22 cellular contexts compared by ENCODE assay signal in genomic region chr14:56197150-56197549, GRCh38.
"Had no signal": no experiment of that assay in that cellular context is flagged by ENCODE, and none has a peak within 500 bp of the region (broad histone marks: within the 10 kb centered on the region; RNA-seq: fewer than 3 reads in every experiment).

No MANE protein-coding gene starts in this region.

- FAIRE-seq: endothelial cell of umbilical vein had no signal

- H3K9me3 Mint-ChIP-seq: endodermal cell; naive thymus-derived CD4-positive, alpha-beta T cell; nephron progenitor cell; stimulated activated memory B cell treated with anti-CD40 and anti-IgM and Interleukin-4, amounts not matched to agents 10 μg/mL and 1 μg/mL and 100 μg/mL, for 72 hours; stimulated activated naive CD8-positive, alpha-beta T cell treated with anti-CD3 and anti-CD28 coated beads, Interleukin-15, amount 100 ng/mL, for 72 hours had no signal

- H3K4me3 ChIP-seq: coronary artery, hepatocyte, left ventricle myocardium inferior, lower lobe of right lung, right atrium auricular region, testis, tibial nerve, upper lobe of right lung had no signal

- H3K79me2 ChIP-seq: hepatocyte had no signal

- H3K27ac Mint-ChIP-seq: endodermal cell; naive thymus-derived CD4-positive, alpha-beta T cell; nephron progenitor cell; stimulated activated memory B cell treated with anti-CD40 and anti-IgM and Interleukin-4, amounts not matched to agents 10 μg/mL and 1 μg/mL and 100 μg/mL, for 72 hours; stimulated activated naive CD8-positive, alpha-beta T cell treated with anti-CD3 and anti-CD28 coated beads, Interleukin-15, amount 100 ng/mL, for 72 hours had no signal

- H3K27me3 Mint-ChIP-seq: naive thymus-derived CD4-positive, alpha-beta T cell; stimulated activated memory B cell treated with anti-CD40 and anti-IgM and Interleukin-4, amounts not matched to agents 10 μg/mL and 1 μg/mL and 100 μg/mL, for 72 hours; stimulated activated naive CD8-positive, alpha-beta T cell treated with anti-CD3 and anti-CD28 coated beads, Interleukin-15, amount 100 ng/mL, for 72 hours had no signal

- H3K9me3 ChIP-seq: left ventricle myocardium inferior, lower lobe of right lung, right atrium auricular region, testis, tibial nerve, upper lobe of right lung had no signal

- H3K4me1 Mint-ChIP-seq: endodermal cell had no signal

- H3K36me3 ChIP-seq: left ventricle myocardium inferior, lower lobe of right lung, right atrium auricular region, tibial nerve, upper lobe of right lung had no signal

- H3K4me2 ChIP-seq: hepatocyte had no signal

- H3K36me3 Mint-ChIP-seq: stimulated activated memory B cell treated with anti-CD40 and anti-IgM and Interleukin-4, amounts not matched to agents 10 μg/mL and 1 μg/mL and 100 μg/mL, for 72 hours had no signal

- DNase-seq: effector CD4-positive, alpha-beta T cell; endodermal cell; erythroblast; foreskin melanocyte; head of caudate nucleus; kidney; left cardiac atrium; left ventricle myocardium inferior; lower lobe of right lung; mesendoderm; naive thymus-derived CD4-positive, alpha-beta T cell; nephron progenitor cell; stimulated activated CD4-positive, alpha-beta T cell treated with anti-CD3 and anti-CD28 coated beads, Interleukin-4, amount 100 ng/mL, for 24 hours; stimulated activated naive CD8-positive, alpha-beta T cell treated with anti-CD3 and anti-CD28 coated beads, Interleukin-15, amount 100 ng/mL, for 72 hours; testis; upper lobe of right lung had no signal

- H2AFZ ChIP-seq: hepatocyte had no signal

- H3K4me3 Mint-ChIP-seq: endodermal cell; naive thymus-derived CD4-positive, alpha-beta T cell; nephron progenitor cell; stimulated activated memory B cell treated with anti-CD40 and anti-IgM and Interleukin-4, amounts not matched to agents 10 μg/mL and 1 μg/mL and 100 μg/mL, for 72 hours; stimulated activated naive CD8-positive, alpha-beta T cell treated with anti-CD3 and anti-CD28 coated beads, Interleukin-15, amount 100 ng/mL, for 72 hours had no signal

- ATAC-seq: left cardiac atrium; lower lobe of right lung; naive thymus-derived CD4-positive, alpha-beta T cell; stimulated activated memory B cell treated with anti-CD40 and anti-IgM and Interleukin-4, amounts not matched to agents 10 μg/mL and 1 μg/mL and 100 μg/mL, for 72 hours; stimulated activated naive CD8-positive, alpha-beta T cell treated with anti-CD3 and anti-CD28 coated beads, Interleukin-15, amount 100 ng/mL, for 72 hours; upper lobe of right lung had no signal

- H3K27ac ChIP-seq: hepatocyte, left ventricle myocardium inferior, lower lobe of right lung, right atrium auricular region, upper lobe of right lung had no signal

- H3K27me3 ChIP-seq: hepatocyte, right atrium auricular region, testis, tibial nerve, upper lobe of right lung had no signal
